1 cellular context compared by ENCODE assay signal in genomic region chr9:34035656-34036055, GRCh38.
TF ChIP-seq lines count a peak whose summit lies in the region.

No MANE protein-coding gene starts in this region.

TF ChIP-seq in GM23338, 12 proteins besides CTCF, POLR2A, EP300 and RAD21 (continued from another document):
- TF ChIP-seq ZNF462 (CRISPR knock-in tag; IDR thresholded peaks at IDR 0.05) (no peak), ZNF331 (CRISPR knock-in tag; IDR thresholded peaks at IDR 0.05; ENCODE audit: low read depth) (no peak), REST (IDR thresholded peaks at IDR 0.05; ENCODE audit: unreplicated experiment) (no peak), EZH2 (IDR thresholded peaks at IDR 0.05; ENCODE audit: low read depth, unreplicated experiment) (no peak), ETS1 (IDR thresholded peaks at IDR 0.05) (no peak)
